ENCODE assay signal across 20 cellular contexts in the genomic region with DNA sequence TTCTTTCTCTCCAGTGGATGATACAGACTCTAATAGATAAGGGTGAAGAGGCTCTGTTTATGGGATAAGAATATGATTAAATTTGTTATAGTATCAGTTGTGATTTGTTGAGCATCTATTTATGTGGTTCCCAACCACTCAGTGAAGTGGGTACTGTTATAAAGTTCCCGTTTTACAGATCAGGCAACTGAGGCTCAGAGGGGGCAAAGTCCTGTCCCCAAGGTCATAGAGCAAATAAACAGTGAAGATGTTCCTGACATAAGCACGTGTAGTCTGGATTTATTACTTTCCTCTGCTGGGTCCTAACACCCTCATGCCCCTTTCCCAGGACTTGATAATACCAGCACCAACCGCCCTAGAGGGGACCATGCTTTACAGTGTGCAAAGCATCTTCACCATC. TPM values are rescaled to one million over a fixed set of nuclear protein-coding genes. Genes with fewer than 3 reads are reported as not detected.
A peak's percentile ranks its signal among the peaks of the same experiment; 100 is the strongest.
DNase-seq lines count a peak whose midpoint lies in the region; ATAC-seq, FAIRE-seq and TF ChIP-seq lines count a peak whose summit lies in the region.
"Had no signal": no experiment of that assay in that cellular context is flagged by ENCODE, and none has a peak within 500 bp of the region (broad histone marks: within the 10 kb centered on the region; RNA-seq: fewer than 3 reads in every experiment).

No MANE protein-coding gene starts in this region.

- H3K27ac Mint-ChIP-seq in neural crest cell (ENCODE audit: unreplicated experiment), result no peak overlapping the region
- H3K27ac Mint-ChIP-seq: CD4-positive, alpha-beta T cell; H9; IgD-negative memory B cell had no signal

- in situ Hi-C loops in HepG2 (cut with HindIII; ENCODE audit: extremely low pct_ligation_motif_present, low pct_unique_long_range_greater_than_20kb), result no loop called here

- H3K9me3 ChIP-seq in HepG2 (ENCODE audit: low read length) (no peaks in the 10 kb centered on the region), right lobe of liver (no peaks in the 10 kb centered on the region)
- H3K9me3 ChIP-seq: A549, Caco-2 had no signal

- TF ChIP-seq EP300 in HepG2 (IDR thresholded peaks at IDR 0.05; ENCODE audit: low read depth in 2 of 2, low read length in 2 of 2) (no peak), HepG2 (CRISPR knock-in tag; IDR thresholded peaks at IDR 0.05; ENCODE audit: borderline replicate concordance) (no peak)

- peaks cover 38% of the 10 kb centered on the region for H3K4me1 Mint-ChIP-seq in neural crest cell

- no TSS peak for BruUV-seq in HepG2 (replicated peaks; lab: Mats Ljungman, UMichigan)

- POLR2A ChIA-PET in HepG2 (lab: Yijun Ruan, JAX), result no interaction called here

- peaks cover 14 to 42% of the 10 kb centered on the region in 2 experiments; a peak in 4 of 5 replicates for H3K27me3 ChIP-seq in HepG2 (ENCODE audit: control insufficient read depth in 1 of 2, insufficient read depth in 2 of 2, low read length in 2 of 2)
- peaks cover 0 to 3% of the 10 kb centered on the region in 2 donors for H3K27me3 ChIP-seq in right lobe of liver

- CTCF ChIA-PET in HepG2 (lab: Yijun Ruan, JAX; ENCODE audit: low intra/inter-chr PET ratio, low total read pairs), result no interaction called here

- no peaks in the 10 kb centered on the region for H3K36me3 ChIP-seq in HepG2 (replicated peaks in 1 of 2; ENCODE audit: control insufficient read depth in 1 of 2, insufficient read depth in 2 of 2, low read length in 2 of 2)
- no peaks in the 10 kb centered on the region for H3K36me3 ChIP-seq in right lobe of liver

- H3K4me2 ChIP-seq in HepG2 (ENCODE audit: low read depth, low read length), result no peak overlapping the region
- H3K4me2 ChIP-seq: A549 had no signal

- H4K20me1 ChIP-seq in HepG2 (ENCODE audit: insufficient read depth, low read length), result no peaks in the 10 kb centered on the region

- no peak for FAIRE-seq in HepG2 (lab: Jason Lieb, UNC)
- FAIRE-seq: A549, D721Med, G401.6, GM12891 had no signal

- H3K79me2 ChIP-seq in HepG2 (ENCODE audit: insufficient read depth, low read length), result no peaks in the 10 kb centered on the region

- H3K9ac ChIP-seq in HepG2 (ENCODE audit: insufficient read depth, low read depth, low read length), result no peak overlapping the region

- H3K4me3 Mint-ChIP-seq in neural crest cell, result peak overlapping the region; percentile 52
- H3K4me3 Mint-ChIP-seq: CD4-positive, alpha-beta T cell; H9 had no signal

- TF ChIP-seq RAD21 in HepG2 (CRISPR knock-in tag; IDR thresholded peaks at IDR 0.05), result no peak

- H3K4me1 ChIP-seq in HepG2 (ENCODE audit: insufficient read depth, low read length) (peaks cover 26% of the 10 kb centered on the region), right lobe of liver (peaks cover 0 to 15% (median 2%) of the 10 kb centered on the region in 4 donors)

- H3K36me3 Mint-ChIP-seq in neural crest cell (ENCODE audit: low read depth), result no peaks in the 10 kb centered on the region

- DNase-seq in HepG2 (ENCODE audit: low spot score) (no peak), right lobe of liver (no peak), neural crest cell (ENCODE audit: low read depth, low spot score) (no peak), hypothalamus (lab: John Stamatoyannopoulos, UW) (no peak)
- no peak for DNase-seq in activated CD4-positive, alpha-beta T cell treated with anti-CD3 and anti-CD28 coated beads, Interleukin-2, amount 50 U/mL, for 4 hours
- DNase-seq: AML-193; CD4-positive, alpha-beta T cell; GOT3; H9; KG1 had no signal

- H3K4me3 ChIP-seq in HepG2 (replicated peaks in 1 of 3; ENCODE audit: insufficient read depth in 1 of 3, low read depth in 2 of 3, low read length in 3 of 3), result no peak overlapping the region
- H3K4me3 ChIP-seq in right lobe of liver, result no peak overlapping the region
- H3K4me3 ChIP-seq: A549 had no signal

- H2AFZ ChIP-seq in HepG2 (ENCODE audit: low read length), result no peak overlapping the region

- ATAC-seq in HepG2 (no peak), right lobe of liver (no peak), GM19351 (IDR thresholded peaks at IDR 0.05; ENCODE audit: unreplicated experiment) (no peak)
- ATAC-seq: A549 had no signal

- H3K27ac ChIP-seq in HepG2 (ENCODE audit: extremely low read length, insufficient read depth, low read length), result no peak overlapping the region
- no peak overlapping the region for H3K27ac ChIP-seq in right lobe of liver
- H3K27ac ChIP-seq: 22Rv1, A549, C4-2B had no signal

- intact Hi-C loops in HepG2 (cut with micrococcal nuclease; ENCODE audit: unreplicated experiment), result no loop called here
- intact Hi-C loops in right lobe of liver (cut with DNase I), result no loop called here

- peaks cover 5% of the 10 kb centered on the region for H3K27me3 Mint-ChIP-seq in neural crest cell (ENCODE audit: low read depth)

- TF ChIP-seq CTCF in HepG2 (CRISPR knock-in tag; IDR thresholded peaks at IDR 0.05) (no peak), right lobe of liver (IDR thresholded peaks at IDR 0.05) (no peak), neural crest cell (conservative IDR thresholded peaks at IDR 0.05) (no peak)

- WGBS in HepG2 (ENCODE audit: low lambda C conversion rate), result 31% methylated on average over 3 of the region's 3 CpGs
- WGBS in right lobe of liver (ENCODE audit: insufficient coverage, low coverage, low lambda C conversion rate, missing lambda C conversion rate), result 58% methylated on average over 3 of the region's 3 CpGs

- no peaks in the 10 kb centered on the region for H3K9me3 Mint-ChIP-seq in neural crest cell
- H3K9me3 Mint-ChIP-seq: CD4-positive, alpha-beta T cell; H9; IgD-negative memory B cell had no signal

- TF ChIP-seq POLR2A in HepG2 (IDR thresholded peaks at IDR 0.05; ENCODE audit: insufficient read depth in 1 of 2, low read depth in 2 of 2, low read length in 2 of 2) (no peak), right lobe of liver (IDR thresholded peaks at IDR 0.05) (no peak)

RNA-seq across cellular contexts. Expression of gene DUSP15, which starts 4.1 kb away (rescaled TPM):
- total RNA-seq in HepG2 (2016; rRNA removed; fragmentation: Illumina TruSeq; extraction: Trizol) (0.18 and 0.93 TPM in 2 replicates), right lobe of liver (1 to 10 TPM in 1 of 6 experiments, under 1 TPM in 2, not detected in 3; 0.22 to 1.1 (median 0.42) TPM), neural crest cell (13.5 and 13.7 TPM in 2 replicates)
- total RNA-seq in HepG2 (2016; cell fraction: cytosol; rRNA removed; fragmentation: Illumina TruSeq; extraction: Trizol; ENCODE audit: low read depth), result 1.1 TPM in 2 replicates
- 0.37 and 0.69 TPM in 2 replicates for total RNA-seq in HepG2 (2016; cell fraction: insoluble cytoplasmic fraction; rRNA removed; fragmentation: Illumina TruSeq; extraction: Trizol)
- total RNA-seq in HepG2 (2016; cell fraction: membrane; rRNA removed; fragmentation: Illumina TruSeq; extraction: Trizol), result 0.93 and 1.2 TPM in 2 replicates
- total RNA-seq in HepG2 (2016; cell fraction: nucleus; rRNA removed; fragmentation: Illumina TruSeq; extraction: Trizol), result 0.43 and 1.6 TPM in 2 replicates
- polyA plus RNA-seq in HepG2 (2011; rRNA removed), result 0.17 and 0.46 TPM in 2 replicates
- polyA plus RNA-seq in HepG2 (2011; cell fraction: cytosol; rRNA removed), result 0.60 and 0.79 TPM in 2 replicates
- polyA plus RNA-seq in HepG2 (2011; cell fraction: nucleus; rRNA removed), result 0.95 and 1.2 TPM in 2 replicates
- polyA plus RNA-seq in HepG2 (2012), result 0.50 and 0.83 TPM in 2 replicates
- 0.60 and 1.1 TPM in 2 replicates for polyA plus RNA-seq in HepG2 (2016; cell fraction: cytosol; fragmentation: Illumina TruSeq; extraction: Trizol; ENCODE audit: low read depth)
- polyA plus RNA-seq in HepG2 (2016; cell fraction: insoluble cytoplasmic fraction; fragmentation: Illumina TruSeq; extraction: Trizol; ENCODE audit: low read depth), result 0.47 and 1.2 TPM in 2 replicates
- polyA plus RNA-seq in HepG2 (2016; cell fraction: membrane; fragmentation: Illumina TruSeq; extraction: Trizol; ENCODE audit: low read depth), result 0.72 and 1.1 TPM in 2 replicates
- polyA plus RNA-seq in HepG2 (2016; cell fraction: nucleus; fragmentation: Illumina TruSeq; extraction: Trizol; ENCODE audit: insufficient read depth, low read depth), result 0.88 and 1.7 TPM in 2 replicates
- polyA minus RNA-seq in HepG2 (2011; rRNA and poly(A)+ RNA removed; ENCODE audit: low replicate concordance), result 0.56 TPM in 1 of 2 replicates, not detected in the other
- polyA minus RNA-seq in HepG2 (2011; cell fraction: cytosol; rRNA and poly(A)+ RNA removed), result not detected in 2 replicates
- 0.87 TPM in 1 of 2 replicates, not detected in the other for polyA minus RNA-seq in HepG2 (2011; cell fraction: nucleus; rRNA and poly(A)+ RNA removed)
- total RNA-seq: CD4-positive, alpha-beta T cell; HT-29 had no signal
- polyA plus RNA-seq: IgD-negative memory B cell had no signal

RNA-seq across cellular contexts. Expression of gene TTLL9, which starts 4.2 kb away (rescaled TPM):
- total RNA-seq in HepG2 (2016; rRNA removed; fragmentation: Illumina TruSeq; extraction: Trizol) (not detected in 2 replicates), right lobe of liver (not detected), neural crest cell (2.9 and 3.3 TPM in 2 replicates)
- not detected in 2 replicates for total RNA-seq in HepG2 (2016; cell fraction: cytosol; rRNA removed; fragmentation: Illumina TruSeq; extraction: Trizol; ENCODE audit: low read depth)
- not detected in 2 replicates for total RNA-seq in HepG2 (2016; cell fraction: insoluble cytoplasmic fraction; rRNA removed; fragmentation: Illumina TruSeq; extraction: Trizol)
- total RNA-seq in HepG2 (2016; cell fraction: membrane; rRNA removed; fragmentation: Illumina TruSeq; extraction: Trizol), result not detected in 2 replicates
- not detected in 2 replicates for total RNA-seq in HepG2 (2016; cell fraction: nucleus; rRNA removed; fragmentation: Illumina TruSeq; extraction: Trizol)
- polyA plus RNA-seq in HepG2 (2011; rRNA removed), result 0.05 TPM in 1 of 2 replicates, not detected in the other
- not detected in 2 replicates for polyA plus RNA-seq in HepG2 (2011; cell fraction: cytosol; rRNA removed)
- 0.14 TPM in 1 of 2 replicates, not detected in the other for polyA plus RNA-seq in HepG2 (2011; cell fraction: nucleus; rRNA removed)
- not detected in 2 replicates for polyA plus RNA-seq in HepG2 (2012)
- polyA plus RNA-seq in HepG2 (2016; cell fraction: cytosol; fragmentation: Illumina TruSeq; extraction: Trizol; ENCODE audit: low read depth), result not detected in 2 replicates
- not detected in 2 replicates for polyA plus RNA-seq in HepG2 (2016; cell fraction: insoluble cytoplasmic fraction; fragmentation: Illumina TruSeq; extraction: Trizol; ENCODE audit: low read depth)
- not detected in 2 replicates for polyA plus RNA-seq in HepG2 (2016; cell fraction: membrane; fragmentation: Illumina TruSeq; extraction: Trizol; ENCODE audit: low read depth)
- not detected in 2 replicates for polyA plus RNA-seq in HepG2 (2016; cell fraction: nucleus; fragmentation: Illumina TruSeq; extraction: Trizol; ENCODE audit: insufficient read depth, low read depth)
- polyA minus RNA-seq in HepG2 (2011; rRNA and poly(A)+ RNA removed; ENCODE audit: low replicate concordance), result not detected in 2 replicates
- polyA minus RNA-seq in HepG2 (2011; cell fraction: cytosol; rRNA and poly(A)+ RNA removed), result not detected in 2 replicates
- polyA minus RNA-seq in HepG2 (2011; cell fraction: nucleus; rRNA and poly(A)+ RNA removed), result not detected in 2 replicates
- total RNA-seq: Caco-2; CD4-positive, alpha-beta T cell had no signal
- polyA plus RNA-seq: IgD-negative memory B cell had no signal

RNA-seq across cellular contexts. Expression of gene FOXS1, which starts 20.8 kb away (rescaled TPM):
- total RNA-seq in HepG2 (2016; rRNA removed; fragmentation: Illumina TruSeq; extraction: Trizol) (not detected in 2 replicates), right lobe of liver (under 1 TPM in 2 of 6 experiments, not detected in 4; 0.15 to 0.31 TPM), neural crest cell (not detected in 2 replicates)
- not detected in 2 replicates for total RNA-seq in HepG2 (2016; cell fraction: cytosol; rRNA removed; fragmentation: Illumina TruSeq; extraction: Trizol; ENCODE audit: low read depth)
- total RNA-seq in HepG2 (2016; cell fraction: insoluble cytoplasmic fraction; rRNA removed; fragmentation: Illumina TruSeq; extraction: Trizol), result not detected in 2 replicates
- not detected in 2 replicates for total RNA-seq in HepG2 (2016; cell fraction: membrane; rRNA removed; fragmentation: Illumina TruSeq; extraction: Trizol)
- not detected in 2 replicates for total RNA-seq in HepG2 (2016; cell fraction: nucleus; rRNA removed; fragmentation: Illumina TruSeq; extraction: Trizol)
- polyA plus RNA-seq in HepG2 (2011; rRNA removed), result not detected in 2 replicates
- polyA plus RNA-seq in HepG2 (2011; cell fraction: cytosol; rRNA removed), result not detected in 2 replicates
- polyA plus RNA-seq in HepG2 (2011; cell fraction: nucleus; rRNA removed), result not detected in 2 replicates
- polyA plus RNA-seq in HepG2 (2012), result not detected in 2 replicates
- polyA plus RNA-seq in HepG2 (2016; cell fraction: cytosol; fragmentation: Illumina TruSeq; extraction: Trizol; ENCODE audit: low read depth), result not detected in 2 replicates
- not detected in 2 replicates for polyA plus RNA-seq in HepG2 (2016; cell fraction: insoluble cytoplasmic fraction; fragmentation: Illumina TruSeq; extraction: Trizol; ENCODE audit: low read depth)
- polyA plus RNA-seq in HepG2 (2016; cell fraction: membrane; fragmentation: Illumina TruSeq; extraction: Trizol; ENCODE audit: low read depth), result not detected in 2 replicates
- not detected in 2 replicates for polyA plus RNA-seq in HepG2 (2016; cell fraction: nucleus; fragmentation: Illumina TruSeq; extraction: Trizol; ENCODE audit: insufficient read depth, low read depth)
- polyA minus RNA-seq in HepG2 (2011; rRNA and poly(A)+ RNA removed; ENCODE audit: low replicate concordance), result not detected in 2 replicates
- polyA minus RNA-seq in HepG2 (2011; cell fraction: cytosol; rRNA and poly(A)+ RNA removed), result not detected in 2 replicates
- not detected in 2 replicates for polyA minus RNA-seq in HepG2 (2011; cell fraction: nucleus; rRNA and poly(A)+ RNA removed)
- total RNA-seq: Caco-2; CD4-positive, alpha-beta T cell; HT-29 had no signal
- polyA plus RNA-seq: IgD-negative memory B cell had no signal

RNA-seq across cellular contexts. Expression of gene MYLK2, which starts 47.1 kb away (rescaled TPM):
- total RNA-seq in HepG2 (2016; rRNA removed; fragmentation: Illumina TruSeq; extraction: Trizol), result 0.27 TPM in 1 of 2 replicates, not detected in the other
- total RNA-seq in HepG2 (2016; cell fraction: cytosol; rRNA removed; fragmentation: Illumina TruSeq; extraction: Trizol; ENCODE audit: low read depth), result 0.09 and 0.10 TPM in 2 replicates
- total RNA-seq in HepG2 (2016; cell fraction: insoluble cytoplasmic fraction; rRNA removed; fragmentation: Illumina TruSeq; extraction: Trizol), result 0.17 TPM in 1 of 2 replicates, not detected in the other
- 0.06 and 0.10 TPM in 2 replicates for total RNA-seq in HepG2 (2016; cell fraction: membrane; rRNA removed; fragmentation: Illumina TruSeq; extraction: Trizol)
- 0.50 TPM in 1 of 2 replicates, not detected in the other for total RNA-seq in HepG2 (2016; cell fraction: nucleus; rRNA removed; fragmentation: Illumina TruSeq; extraction: Trizol)
- 0.04 TPM in 1 of 2 replicates, not detected in the other for polyA plus RNA-seq in HepG2 (2011; rRNA removed)
- 0.03 TPM in 1 of 2 replicates, not detected in the other for polyA plus RNA-seq in HepG2 (2011; cell fraction: cytosol; rRNA removed)
- 0.05 and 0.32 TPM in 2 replicates for polyA plus RNA-seq in HepG2 (2011; cell fraction: nucleus; rRNA removed)
- not detected in 2 replicates for polyA plus RNA-seq in HepG2 (2012)
- 0.10 TPM in 1 of 2 replicates, not detected in the other for polyA plus RNA-seq in HepG2 (2016; cell fraction: cytosol; fragmentation: Illumina TruSeq; extraction: Trizol; ENCODE audit: low read depth)
- 0.21 TPM in 1 of 2 replicates, not detected in the other for polyA plus RNA-seq in HepG2 (2016; cell fraction: insoluble cytoplasmic fraction; fragmentation: Illumina TruSeq; extraction: Trizol; ENCODE audit: low read depth)
- polyA plus RNA-seq in HepG2 (2016; cell fraction: membrane; fragmentation: Illumina TruSeq; extraction: Trizol; ENCODE audit: low read depth), result 0.22 TPM in 1 of 2 replicates, not detected in the other
- polyA plus RNA-seq in HepG2 (2016; cell fraction: nucleus; fragmentation: Illumina TruSeq; extraction: Trizol; ENCODE audit: insufficient read depth, low read depth), result 0.52 and 0.59 TPM in 2 replicates
- polyA minus RNA-seq in HepG2 (2011; rRNA and poly(A)+ RNA removed; ENCODE audit: low replicate concordance), result 0.18 and 0.28 TPM in 2 replicates
- polyA minus RNA-seq in HepG2 (2011; cell fraction: cytosol; rRNA and poly(A)+ RNA removed), result not detected in 2 replicates
- polyA minus RNA-seq in HepG2 (2011; cell fraction: nucleus; rRNA and poly(A)+ RNA removed), result 0.25 and 0.39 TPM in 2 replicates
- total RNA-seq in right lobe of liver, result not detected
- total RNA-seq in neural crest cell, result 1.6 and 1.8 TPM in 2 replicates
- total RNA-seq: CD4-positive, alpha-beta T cell had no signal
- polyA plus RNA-seq: IgD-negative memory B cell had no signal
